In the genomic region with DNA sequence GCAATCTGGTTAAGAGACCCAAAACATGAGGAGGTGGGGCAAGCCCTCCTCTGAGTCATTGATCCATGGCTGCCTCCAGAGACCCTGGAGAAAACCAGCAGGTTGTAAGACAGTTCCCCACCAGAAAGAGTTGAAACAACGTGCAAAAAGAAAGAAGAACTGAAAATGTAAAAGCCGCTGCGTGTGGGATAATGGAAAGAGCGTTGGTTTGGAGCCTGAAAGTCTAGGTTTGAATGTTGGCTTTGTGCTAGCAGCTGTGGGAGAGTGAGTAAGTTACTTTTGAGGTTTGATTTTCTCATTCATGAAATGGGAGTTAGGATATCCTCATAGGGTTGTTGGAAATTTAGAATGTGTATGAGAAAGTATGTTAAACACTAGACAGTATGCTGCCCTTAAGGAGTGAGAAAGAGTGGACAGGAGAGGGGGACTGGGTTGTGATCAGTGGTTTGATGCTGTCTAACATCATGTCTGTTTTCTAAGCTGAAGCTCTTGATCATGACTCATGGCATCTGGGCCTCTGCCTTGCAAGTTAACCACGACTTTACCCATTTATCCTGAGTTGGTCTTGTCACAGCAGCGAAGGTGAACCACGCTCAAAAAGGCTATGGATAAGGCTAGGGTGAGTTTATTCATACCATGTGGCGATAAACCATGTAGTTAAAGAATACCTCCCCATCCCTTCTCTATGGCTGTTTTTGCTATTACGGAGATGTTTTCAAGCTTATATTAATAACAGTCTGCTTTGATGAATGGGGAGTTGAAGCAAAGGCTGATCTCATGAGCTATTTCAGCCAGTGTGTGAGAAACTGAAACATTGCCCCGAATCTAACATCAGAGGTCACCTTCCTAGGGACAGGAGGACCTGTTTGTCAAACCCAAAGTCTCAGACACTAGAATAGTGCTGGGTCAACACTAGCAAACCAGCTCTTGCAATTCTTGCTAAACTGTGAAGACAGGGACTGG, we compare ENCODE assay signal across 8 cellular contexts. TPM values are rescaled to one million over a fixed set of nuclear protein-coding genes. Genes with fewer than 3 reads are reported as not detected.
DNase-seq lines count a peak whose midpoint lies in the region; ATAC-seq and TF ChIP-seq lines count a peak whose summit lies in the region.

No MANE protein-coding gene starts in this region.

- DNase-seq in activated CD4-positive, alpha-beta T cell treated with anti-CD3 and anti-CD28 coated beads, Interleukin-2, amount 50 U/mL, for 48 hours, result peak; percentile 13 to 16
- no peak for DNase-seq in activated CD4-positive, alpha-beta T cell treated with anti-CD3 and anti-CD28 coated beads for 4 hours
- peak; percentile 43 for DNase-seq in putamen (ENCODE audit: low spot score)
- DNase-seq in NCI-H1092 (lab: John Stamatoyannopoulos, UW), result no peak
- DNase-seq in glutamatergic neuron, result no peak
- no peak for DNase-seq in NCI-H1105 treated with DMSO at 0.1 percent for 48 hours (lab: John Stamatoyannopoulos, UW)

- no peak overlapping the region for H3K9ac ChIP-seq in OCI-LY3 (ENCODE audit: low read length)

- no peaks in the 10 kb centered on the region; the same call in 1 of the 2 replicates for H3K27me3 ChIP-seq in OCI-LY3 (ENCODE audit: low read depth, low read length)

- H3K27ac ChIP-seq in OCI-LY3 (ENCODE audit: low read length), result no peak overlapping the region

- H3K4me1 ChIP-seq in OCI-LY3 (ENCODE audit: low read length), result peaks cover 22% of the 10 kb centered on the region

- peaks cover 6% of the 10 kb centered on the region for H3K36me3 Mint-ChIP-seq in glutamatergic neuron (ENCODE audit: unreplicated experiment)

- TF ChIP-seq CTCF in OCI-LY3 (IDR thresholded peaks at IDR 0.05; ENCODE audit: low read depth, low read length) (no peak), glutamatergic neuron (IDR thresholded peaks at IDR 0.05; ENCODE audit: partially characterized antibody, unreplicated experiment) (no peak)

- H2AFZ ChIP-seq in OCI-LY3 (ENCODE audit: low read depth, low read length), result no peak overlapping the region

- ATAC-seq in HG02798 (IDR thresholded peaks at IDR 0.05; ENCODE audit: poor library complexity, unreplicated experiment), result peak; percentile 79

- peaks cover 1% of the 10 kb centered on the region for H3K27me3 Mint-ChIP-seq in glutamatergic neuron (ENCODE audit: unreplicated experiment)

- H3K4me1 Mint-ChIP-seq in glutamatergic neuron (ENCODE audit: low read depth, unreplicated experiment), result peaks cover 18% of the 10 kb centered on the region

- no peak overlapping the region for H3K4me3 Mint-ChIP-seq in glutamatergic neuron (ENCODE audit: unreplicated experiment)

- no peaks in the 10 kb centered on the region for H3K9me3 Mint-ChIP-seq in glutamatergic neuron (ENCODE audit: unreplicated experiment)

- peak overlapping the region; percentile 56 for H3K4me3 ChIP-seq in OCI-LY3 (ENCODE audit: low read length)

- no peak overlapping the region for H3K27ac Mint-ChIP-seq in glutamatergic neuron (ENCODE audit: unreplicated experiment)

- H4K20me1 ChIP-seq in OCI-LY3 (ENCODE audit: insufficient read depth, low read length), result no peaks in the 10 kb centered on the region

- H3K36me3 ChIP-seq in OCI-LY3 (replicated peaks; ENCODE audit: low read depth, low read length), result no peaks in the 10 kb centered on the region

- H3K9me3 ChIP-seq in OCI-LY3 (ENCODE audit: insufficient read depth, low read length), result no peaks in the 10 kb centered on the region

- H3K4me2 ChIP-seq in OCI-LY3 (ENCODE audit: low read length), result peak overlapping the region; percentile 79

- no peaks in the 10 kb centered on the region for H3K79me2 ChIP-seq in OCI-LY3 (ENCODE audit: low read length)

RNA-seq across cellular contexts. Expression of a gene that starts 41.3 kb away (rescaled TPM):
- not detected for total RNA-seq in glutamatergic neuron (ENCODE audit: unreplicated experiment)

Comparison
In these comparisons a context has a peak if more than half of its experiments do, and no peak if none do; other contexts are left out.
1. DNase-seq: peak in activated CD4-positive, alpha-beta T cell treated with anti-CD3 and anti-CD28 coated beads, Interleukin-2, amount 50 U/mL, for 48 hours (2 of 2) and putamen (single experiment); none in activated CD4-positive, alpha-beta T cell treated with anti-CD3 and anti-CD28 coated beads for 4 hours (0 of 2), NCI-H1092 (single experiment), glutamatergic neuron (single experiment) and NCI-H1105 treated with DMSO at 0.1 percent for 48 hours (single experiment).